ENCODE assay signal across 21 cellular contexts in genomic region chr1:118049981-118050380, GRCh38.
A peak's percentile ranks its signal among the peaks of the same experiment; 100 is the strongest.
DNase-seq lines count a peak whose midpoint lies in the region; ATAC-seq and FAIRE-seq lines count a peak whose summit lies in the region.
"Had no signal": no experiment of that assay in that cellular context is flagged by ENCODE, and none has a peak within 500 bp of the region (broad histone marks: within the 10 kb centered on the region; RNA-seq: fewer than 3 reads in every experiment).

No MANE protein-coding gene starts in this region.

- WGBS in small intestine, 3 donors, result 44 to 53% (median 48%) methylated on average over 2 of the region's 2 CpGs

- FAIRE-seq in small intestine (lab: Jason Lieb, UNC), result no peak

- H3K9me3 ChIP-seq in small intestine (ENCODE audit: control insufficient read depth, low read depth), result no peaks in the 10 kb centered on the region
- H3K9me3 ChIP-seq: HAP-1, MG63, Peyer's patch had no signal

- H3K4me1 ChIP-seq in small intestine (ENCODE audit: control insufficient read depth in 2 of 2, insufficient read depth in 1 of 2, low read depth in 1 of 2, low read length in 1 of 2), result no peaks in the 10 kb centered on the region
- H3K4me1 ChIP-seq: HAP-1, Peyer's patch had no signal

- peak; percentile 5 for DNase-seq in DMS 273 (lab: John Stamatoyannopoulos, UW; ENCODE audit: unreplicated experiment)
- DNase-seq in DMS 273 treated with DMSO at 0.1 percent for 48 hours (lab: John Stamatoyannopoulos, UW), result no peak
- peak; percentile 18 for DNase-seq in NCI-H748 (lab: John Stamatoyannopoulos, UW; ENCODE audit: unreplicated experiment)
- DNase-seq in NCI-H748 treated with DMSO at 0.1 percent for 48 hours (lab: John Stamatoyannopoulos, UW), result no peak
- DNase-seq in RPMI8226, result peak; percentile 61
- DNase-seq in small intestine, result peak; percentile 79
- no peak for DNase-seq in UCSD-AML1 (lab: John Stamatoyannopoulos, UW; ENCODE audit: unreplicated experiment)
- DNase-seq in left cardiac atrium, result no peak
- DNase-seq: AML-193, GF-D8, Karpas-422, MG63, NCI-H1436, NCI-H2029 treated with DMSO at 0.1 percent for 48 hours, NCI-H524, Peyer's patch, T-helper 17 cell had no signal

- H3K36me3 ChIP-seq in small intestine (ENCODE audit: control insufficient read depth in 2 of 2, insufficient read depth in 2 of 2, low read length in 2 of 2), result no peaks in the 10 kb centered on the region
- H3K36me3 ChIP-seq: HAP-1, MG63, Peyer's patch had no signal

- H3K27ac ChIP-seq in small intestine (ENCODE audit: low read depth in 1 of 2, low read length in 1 of 2), result no peak overlapping the region
- H3K27ac ChIP-seq: 22Rv1, C4-2B, Peyer's patch had no signal

- no peak overlapping the region for H3K4me3 ChIP-seq in small intestine (ENCODE audit: low read depth in 1 of 2, low read length in 2 of 2)
- H3K4me3 ChIP-seq: HAP-1, MG63, Peyer's patch had no signal

- intact Hi-C loops in left cardiac atrium (cut with DNase I), result no loop called here

- no peak for ATAC-seq in left cardiac atrium
- ATAC-seq: Right ventricle myocardium inferior, T-helper 17 cell had no signal

- H3K27me3 ChIP-seq in small intestine (ENCODE audit: control insufficient read depth in 2 of 2, insufficient read depth in 2 of 2, low read length in 2 of 2), result no peaks in the 10 kb centered on the region
- H3K27me3 ChIP-seq: MG63, Peyer's patch had no signal

Comparison
In these comparisons a context has a peak if more than half of its experiments do, and no peak if none do; other contexts are left out.
1. DNase-seq: peak in DMS 273 (single experiment), NCI-H748 (single experiment), RPMI8226 (single experiment) and small intestine (single experiment); none in DMS 273 treated with DMSO at 0.1 percent for 48 hours (single experiment), NCI-H748 treated with DMSO at 0.1 percent for 48 hours (single experiment), UCSD-AML1 (single experiment) and left cardiac atrium (single experiment).